In genomic region chr6:7390218-7390878, GRCh38 we compare ENCODE assay signal across 8 cellular contexts. TPM values are rescaled to one million over a fixed set of nuclear protein-coding genes. Genes with fewer than 3 reads are reported as not detected.
A peak's percentile ranks its signal among the peaks of the same experiment; 100 is the strongest.
DNase-seq lines count a peak whose midpoint lies in the region; ATAC-seq and TF ChIP-seq lines count a peak whose summit lies in the region.

No MANE protein-coding gene starts in this region.

- CTCF ChIA-PET in CD8-positive, alpha-beta memory T cell (lab: Charles Lee) = interaction anchor here (1.0 to 1.7 kb wide), 2 partner anchors 15 to 115 kb away, joined by 4 to 5 read pairs; no protein-coding TSS in a partner anchor
- CTCF ChIA-PET in MCF 10A (lab: Yijun Ruan, JAX) = interaction anchor here (0.5 to 3.4 kb wide), 10 partner anchors 66 to 580 kb away, joined by 3 to 16 read pairs (median 4); partner anchors contain the start of gene SSR1

- no peaks in the 10 kb centered on the region for H3K9me3 ChIP-seq in CD8-positive, alpha-beta memory T cell (ENCODE audit: low read length)
- no peaks in the 10 kb centered on the region for H3K9me3 ChIP-seq in mucosa of stomach (ENCODE audit: control insufficient read depth, low read length)

- H3K27me3 ChIP-seq in CD8-positive, alpha-beta memory T cell (ENCODE audit: insufficient read depth, low read length, poor library complexity, severe bottlenecking) = no peaks in the 10 kb centered on the region
- no peaks in the 10 kb centered on the region for H3K27me3 ChIP-seq in mucosa of stomach (ENCODE audit: control insufficient read depth, insufficient read depth, low read length)

- peak; percentile 7 for TF ChIP-seq CTCF in MCF 10A (IDR thresholded peaks at IDR 0.05; ENCODE audit: unreplicated experiment)

- peak in 2 of 5 donors; percentile 37 to 65 for DNase-seq in CD8-positive, alpha-beta memory T cell
- DNase-seq in Jurkat, Clone E6-1 (ENCODE audit: low read depth, low spot score) = peak; percentile 48
- no peak for DNase-seq in MCF 10A (ENCODE audit: unreplicated experiment)
- no peak for DNase-seq in SHP77 (lab: John Stamatoyannopoulos, UW)
- DNase-seq in cortex of kidney (lab: John Stamatoyannopoulos, UW) = no peak
- DNase-seq in stimulated activated CD4-positive, alpha-beta T cell treated with anti-CD3 and anti-CD28 coated beads, Interleukin-4, amount 100 ng/mL, for 1 hour = no peak

- H3K36me3 Mint-ChIP-seq in CD8-positive, alpha-beta memory T cell = peaks cover 0 to 35% (median 8%) of the 10 kb centered on the region in 3 donors
- H3K36me3 Mint-ChIP-seq in MCF 10A (ENCODE audit: insufficient read depth, unreplicated experiment) = peaks cover 37% of the 10 kb centered on the region

- H3K9ac ChIP-seq in mucosa of stomach (ENCODE audit: low read length) = peak overlapping the region; percentile 86

- H3K4me1 Mint-ChIP-seq in CD8-positive, alpha-beta memory T cell = peaks cover 34 to 56% (median 52%) of the 10 kb centered on the region in 3 donors
- H3K4me1 Mint-ChIP-seq in MCF 10A (ENCODE audit: insufficient read depth, unreplicated experiment) = peaks cover 38% of the 10 kb centered on the region

- H3K27ac Mint-ChIP-seq in CD8-positive, alpha-beta memory T cell = peak overlapping the region; percentile 98 to 100 (median 98)
- H3K27ac Mint-ChIP-seq in MCF 10A (ENCODE audit: low read depth, unreplicated experiment) = peak overlapping the region; percentile 87

- H3K4me3 Mint-ChIP-seq in CD8-positive, alpha-beta memory T cell = peak overlapping the region; percentile 89 to 98 (median 94)
- H3K4me3 Mint-ChIP-seq in MCF 10A (ENCODE audit: unreplicated experiment) = peak overlapping the region; percentile 77

- peaks cover 25% of the 10 kb centered on the region for H3K4me1 ChIP-seq in CD8-positive, alpha-beta memory T cell (ENCODE audit: insufficient read depth, low read length)
- H3K4me1 ChIP-seq in mucosa of stomach (ENCODE audit: control insufficient read depth, insufficient read depth, low read length) = peaks cover 12% of the 10 kb centered on the region

- peak overlapping the region; percentile 94 for H3K27ac ChIP-seq in CD8-positive, alpha-beta memory T cell (ENCODE audit: low read depth, low read length)

- peaks cover 12% of the 10 kb centered on the region for H3K36me3 ChIP-seq in CD8-positive, alpha-beta memory T cell (ENCODE audit: insufficient read depth, low read length)
- H3K36me3 ChIP-seq in mucosa of stomach (ENCODE audit: control insufficient read depth, insufficient read depth, low read length) = no peaks in the 10 kb centered on the region

- peak overlapping the region; percentile 96 for H3K4me3 ChIP-seq in CD8-positive, alpha-beta memory T cell (ENCODE audit: low read length)
- peak overlapping the region; percentile 70 for H3K4me3 ChIP-seq in Jurkat, Clone E6-1 (ENCODE audit: low read length)
- peak overlapping the region; percentile 78 for H3K4me3 ChIP-seq in mucosa of stomach (ENCODE audit: low read length)

- no peaks in the 10 kb centered on the region for H3K9me3 Mint-ChIP-seq in CD8-positive, alpha-beta memory T cell
- H3K9me3 Mint-ChIP-seq in MCF 10A (ENCODE audit: unreplicated experiment) = no peaks in the 10 kb centered on the region

- BruUV-seq in MCF 10A (replicated peaks; lab: Mats Ljungman, UMichigan) = no TSS peak

- H3K27me3 Mint-ChIP-seq in CD8-positive, alpha-beta memory T cell = no peaks in the 10 kb centered on the region
- H3K27me3 Mint-ChIP-seq in MCF 10A (ENCODE audit: insufficient read depth, unreplicated experiment) = no peaks in the 10 kb centered on the region

- POLR2A ChIA-PET in CD8-positive, alpha-beta memory T cell (lab: Charles Lee) = interaction anchor here (1.3 to 1.6 kb wide), 2 partner anchors 77 to 78 kb away, joined by 3 to 8 read pairs; partner anchors contain the start of gene SSR1
- POLR2A ChIA-PET in MCF 10A (lab: Yijun Ruan, JAX) = interaction anchor here (0.7 to 6.7 kb wide), 40 partner anchors 9 to 568 kb away, joined by 3 to 114 read pairs (median 6); partner anchors contain the start of genes DSP, SNRNP48 and SSR1

- ATAC-seq in GM21390 (IDR thresholded peaks at IDR 0.05; ENCODE audit: unreplicated experiment) = peak; percentile 3

- intact Hi-C loops in MCF 10A (cut with micrococcal nuclease) = loop anchor here (1.0 to 10.0 kb wide), 2 partner anchors 155 to 716 kb away; no protein-coding TSS in a partner anchor

RNA-seq across cellular contexts. Expression of gene RIOK1, which starts 0.7 kb away (rescaled TPM):
- 10 to 100 TPM; 59.4 to 63.8 TPM for total RNA-seq in CD8-positive, alpha-beta memory T cell
- polyA plus RNA-seq in CD8-positive, alpha-beta memory T cell = 23.7 TPM
- 55.6 TPM for polyA plus RNA-seq in Jurkat, Clone E6-1 (2012; ENCODE audit: insufficient read depth, insufficient read length)
- 34.2 and 40.9 TPM in 2 replicates for total RNA-seq in MCF 10A (2022)

RNA-seq across cellular contexts. Expression of gene CAGE1, which starts 0.8 kb away (rescaled TPM):
- total RNA-seq in CD8-positive, alpha-beta memory T cell = under 1 TPM in 1 of 2 experiments, not detected in 1; 0.18 TPM
- not detected for polyA plus RNA-seq in CD8-positive, alpha-beta memory T cell
- not detected for polyA plus RNA-seq in Jurkat, Clone E6-1 (2012; ENCODE audit: insufficient read depth, insufficient read length)
- total RNA-seq in MCF 10A (2022) = 0.33 and 0.47 TPM in 2 replicates
